Comparison of ENCODE assay signal across 8 cellular contexts in the genomic region with DNA sequence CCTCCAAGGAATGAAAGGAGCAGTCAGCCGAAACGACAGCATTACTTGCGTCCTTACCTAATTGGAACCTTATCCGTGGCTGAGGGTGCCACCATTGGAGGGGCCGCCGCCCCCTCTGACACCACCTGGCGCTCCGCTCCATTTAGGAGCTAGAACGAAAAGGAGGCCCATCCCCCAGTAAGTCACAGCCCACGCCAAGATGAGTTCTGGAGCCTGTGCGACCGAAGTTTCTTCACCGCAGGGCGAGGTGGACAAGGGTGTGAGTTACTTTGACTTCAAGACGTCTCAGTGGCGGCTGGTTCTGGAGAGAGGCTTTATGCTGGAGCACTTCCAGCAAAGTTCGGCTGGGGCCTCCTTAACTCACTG. TPM values are rescaled to one million over a fixed set of nuclear protein-coding genes. Genes with fewer than 3 reads are reported as not detected.
DNase-seq lines count a peak whose midpoint lies in the region; ATAC-seq and TF ChIP-seq lines count a peak whose summit lies in the region.

No MANE protein-coding gene starts in this region.

- H3K4me1 Mint-ChIP-seq in activated naive CD8-positive, alpha-beta T cell treated with anti-CD3 and anti-CD28 coated beads, Interleukin-2, amount 10 ng/mL, durations not matched to agents 7 days and 5 days = peaks cover 48% of the 10 kb centered on the region

- WGBS in heart right ventricle, 2 donors = 1 to 2% methylated on average over 17 of the region's 17 CpGs
- under 1% methylated on average over 17 of the region's 17 CpGs for WGBS in prostate gland

- peak overlapping the region; percentile 96 for H3K27ac Mint-ChIP-seq in activated naive CD8-positive, alpha-beta T cell treated with anti-CD3 and anti-CD28 coated beads, Interleukin-2, amount 10 ng/mL, durations not matched to agents 7 days and 5 days

- no peaks in the 10 kb centered on the region for H3K27me3 Mint-ChIP-seq in activated naive CD8-positive, alpha-beta T cell treated with anti-CD3 and anti-CD28 coated beads, Interleukin-2, amount 10 ng/mL, durations not matched to agents 7 days and 5 days

- H3K27me3 ChIP-seq in heart right ventricle (no peaks in the 10 kb centered on the region), prostate gland (replicated peaks; ENCODE audit: insufficient read depth) (no peaks in the 10 kb centered on the region)

- DNase-seq in SKM-1 treated with dmso at 0.1 percent for 144 hours (lab: John Stamatoyannopoulos, UW; ENCODE audit: unreplicated experiment) (peak; percentile 17), SKM-1 (lab: John Stamatoyannopoulos, UW; ENCODE audit: unreplicated experiment) (no peak), RPMI8226 (peak; percentile 42), heart right ventricle (peak; percentile 30 to 50), prostate gland (ENCODE audit: low spot score) (peak; percentile 40), NCI-H226 (no peak)
- DNase-seq in activated naive CD8-positive, alpha-beta T cell treated with anti-CD3 and anti-CD28 coated beads, Interleukin-2, amount 10 ng/mL, durations not matched to agents 7 days and 5 days = peak; percentile 61

- peak overlapping the region; percentile 93 for H3K4me3 Mint-ChIP-seq in activated naive CD8-positive, alpha-beta T cell treated with anti-CD3 and anti-CD28 coated beads, Interleukin-2, amount 10 ng/mL, durations not matched to agents 7 days and 5 days

- peaks cover 36% of the 10 kb centered on the region for H3K36me3 Mint-ChIP-seq in activated naive CD8-positive, alpha-beta T cell treated with anti-CD3 and anti-CD28 coated beads, Interleukin-2, amount 10 ng/mL, durations not matched to agents 7 days and 5 days

- H3K4me3 ChIP-seq in heart right ventricle = peak overlapping the region; percentile 65 to 98 (median 87)
- peak overlapping the region; percentile 69 to 96 for H3K4me3 ChIP-seq in prostate gland

- H3K4me1 ChIP-seq in heart right ventricle (peaks cover 0 to 68% (median 51%) of the 10 kb centered on the region in 9 donors), prostate gland (replicated peaks) (no peaks in the 10 kb centered on the region)

- TF ChIP-seq CTCF in heart right ventricle (IDR thresholded peaks at IDR 0.05) (no peak), prostate gland (IDR thresholded peaks at IDR 0.05) (no peak)

- H3K27ac ChIP-seq in heart right ventricle = peak overlapping the region; percentile 94 to 99 (median 98)
- H3K27ac ChIP-seq in prostate gland = peak overlapping the region; percentile 95 to 100

- no peaks in the 10 kb centered on the region for H3K9me3 Mint-ChIP-seq in activated naive CD8-positive, alpha-beta T cell treated with anti-CD3 and anti-CD28 coated beads, Interleukin-2, amount 10 ng/mL, durations not matched to agents 7 days and 5 days

- H3K9me3 ChIP-seq in heart right ventricle = no peaks in the 10 kb centered on the region
- H3K9me3 ChIP-seq in prostate gland = no peaks in the 10 kb centered on the region

- TF ChIP-seq POLR2A in prostate gland (IDR thresholded peaks at IDR 0.05) = no peak

- ATAC-seq in HG02884 (IDR thresholded peaks at IDR 0.05; ENCODE audit: unreplicated experiment) = peak; percentile 6
- ATAC-seq in activated naive CD8-positive, alpha-beta T cell treated with anti-CD3 and anti-CD28 coated beads, Interleukin-2, amount 10 ng/mL, durations not matched to agents 7 days and 5 days (ENCODE audit: low read depth) = peak; percentile 6
- peak; percentile 0 to 35 (median 7) for ATAC-seq in heart right ventricle

- H3K36me3 ChIP-seq in heart right ventricle (peaks cover 0 to 8% (median 0%) of the 10 kb centered on the region in 9 donors), prostate gland (no peaks in the 10 kb centered on the region)

- intact Hi-C loops in heart right ventricle (cut with DNase I) = loop anchor here in 9 of 10 donors (2.0 to 10.0 kb wide), 14 partner anchors 60 to 210 kb away; no protein-coding TSS in a partner anchor
- intact Hi-C loops in prostate gland (cut with DNase I) = loop anchor here (5.0 to 10.0 kb wide), 3 partner anchors 170 to 208 kb away; a partner anchor contains a TSS

- POLR2A ChIA-PET in activated naive CD8-positive, alpha-beta T cell treated with anti-CD3 and anti-CD28 coated beads, Interleukin-2, amount 10 ng/mL, durations not matched to agents 7 days and 5 days (lab: Charles Lee) = interaction anchor here (0.6 to 4.0 kb wide), 31 partner anchors 9 to 259 kb away, joined by 3 to 142 read pairs (median 7); a partner anchor contains a TSS

RNA-seq across cellular contexts. Expression of a gene that starts 0.7 kb away (rescaled TPM):
- total RNA-seq in activated naive CD8-positive, alpha-beta T cell treated with anti-CD3 and anti-CD28 coated beads, Interleukin-2, amount 10 ng/mL, durations not matched to agents 7 days and 5 days = 10 to 100 TPM; 72.0 to 73.2 TPM
- 10 to 100 TPM; 18.3 to 41.4 (median 29.0) TPM for total RNA-seq in heart right ventricle
- 10 to 100 TPM in 1 of 2 donors, 1 to 10 TPM in 1; 9.3 to 13.0 TPM for polyA plus RNA-seq in heart right ventricle
- 10 to 100 TPM; 40.7 to 49.9 TPM for total RNA-seq in prostate gland

Comparison
In these comparisons a context has a peak if more than half of its experiments do, and no peak if none do; other contexts are left out.
1. DNase-seq: peak in SKM-1 treated with dmso at 0.1 percent for 144 hours (single experiment), RPMI8226 (single experiment), activated naive CD8-positive, alpha-beta T cell treated with anti-CD3 and anti-CD28 coated beads, Interleukin-2, amount 10 ng/mL, durations not matched to agents 7 days and 5 days (single experiment), heart right ventricle (2 of 2) and prostate gland (single experiment); none in SKM-1 (single experiment) and NCI-H226 (single experiment).
2. Peak in every context shown above with its lines, with median percentiles within 50 percentile points of each other: ATAC-seq.